Comparison of ENCODE assay signal across 6 cellular contexts in the genomic region with DNA sequence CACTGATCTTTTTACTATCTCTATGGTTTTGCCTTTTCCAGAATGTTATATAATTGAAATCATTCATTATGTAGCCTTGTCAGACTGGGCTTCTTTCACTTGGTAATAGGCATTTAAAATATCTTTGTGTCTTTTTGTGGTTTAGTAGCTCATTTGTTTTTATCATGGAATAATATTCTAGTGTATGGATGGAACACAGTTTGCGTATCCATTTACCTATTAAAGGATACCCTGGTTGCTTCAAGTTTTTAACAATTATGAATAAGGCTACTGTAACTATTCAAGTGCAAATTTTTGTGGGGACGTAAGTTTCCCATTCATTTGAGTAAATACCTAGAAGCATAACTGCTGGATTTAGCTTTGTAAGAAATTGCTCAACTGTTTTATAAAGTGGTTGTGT.
"Had no signal": no experiment of that assay in that cellular context is flagged by ENCODE, and none has a peak within 500 bp of the region (broad histone marks: within the 10 kb centered on the region; RNA-seq: fewer than 3 reads in every experiment).

No MANE protein-coding gene starts in this region.

- H2AFZ ChIP-seq: GM23338 had no signal

- ATAC-seq: GM23338, K562 had no signal

- H3K4me3 ChIP-seq: GM23338, K562 had no signal

- H3K4me2 ChIP-seq: GM23338 had no signal

- DNase-seq: H9, HCEC 1CT, IMR-90, KG1 had no signal
